ENCODE assay signal across 8 cellular contexts in the genomic region with DNA sequence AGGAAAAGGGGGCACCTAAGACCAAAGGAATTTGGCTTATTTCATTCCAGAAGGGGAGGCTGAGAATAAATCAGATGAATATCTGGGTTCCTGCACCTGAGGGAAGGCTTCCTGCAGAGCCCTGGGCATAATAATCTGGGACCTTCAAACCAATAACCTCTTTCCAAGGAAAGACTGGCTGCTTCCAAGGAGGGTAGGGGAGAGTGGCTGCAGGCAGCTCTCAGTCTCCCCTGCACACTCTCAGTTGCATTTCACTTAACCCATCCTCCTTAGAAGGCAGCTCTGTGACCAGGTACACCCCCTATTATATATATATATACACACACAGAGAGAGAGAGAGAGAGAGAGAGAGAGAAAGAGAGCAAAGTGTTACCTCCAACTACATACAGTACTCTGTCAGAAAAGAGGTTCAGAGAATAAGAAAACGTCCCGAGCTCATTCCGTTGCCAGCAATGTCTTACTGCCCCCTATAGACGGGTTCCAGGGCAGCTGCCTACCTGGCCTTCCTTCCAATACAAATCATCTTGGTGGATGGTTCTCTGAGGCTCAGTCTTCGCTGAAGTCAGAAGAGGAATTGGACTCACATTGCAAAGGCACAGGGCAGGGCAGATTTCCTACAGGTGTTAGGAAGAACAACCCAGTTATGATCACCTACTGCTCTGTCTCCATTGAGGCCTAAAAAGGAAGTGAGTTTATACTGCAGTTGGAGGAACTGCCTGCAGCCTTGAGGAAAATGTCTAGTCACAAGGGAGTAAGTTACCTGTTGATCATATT. TPM values are rescaled to one million over a fixed set of nuclear protein-coding genes. Genes with fewer than 3 reads are reported as not detected.
A peak's percentile ranks its signal among the peaks of the same experiment; 100 is the strongest.
DNase-seq lines count a peak whose midpoint lies in the region; ATAC-seq, FAIRE-seq and TF ChIP-seq lines count a peak whose summit lies in the region.

No MANE protein-coding gene starts in this region.

- no peak for FAIRE-seq in HTR-8/SVneo (lab: Jason Lieb, UNC)

- ATAC-seq in SK-N-SH treated with all-trans-retinoic acid at 6 μM for 48 hours, result peak; percentile 98
- no peak for ATAC-seq in GM18511 (IDR thresholded peaks at IDR 0.05; ENCODE audit: unreplicated experiment)
- no peak for ATAC-seq in GM19397 (IDR thresholded peaks at IDR 0.05; ENCODE audit: unreplicated experiment)

- peak; percentile 1 to 4 for DNase-seq in NCI-H446 (lab: John Stamatoyannopoulos, UW)
- DNase-seq in NCI-H446 treated with DMSO at 0.1 percent for 48 hours (lab: John Stamatoyannopoulos, UW), result no peak
- peak; percentile 60 for DNase-seq in HTR-8/SVneo (ENCODE audit: insufficient read length, low spot score)
- peak; percentile 26 for DNase-seq in fibroblast of the conjunctiva (ENCODE audit: low read depth)
- DNase-seq in pulmonary artery endothelial cell (ENCODE audit: low read depth, low spot score), result peak; percentile 22

TF ChIP-seq in SK-N-SH treated with all-trans-retinoic acid at 6 μM for 48 hours, 23 proteins besides CTCF, POLR2A, EP300 and RAD21:
- TF ChIP-seq, protein P1, sequence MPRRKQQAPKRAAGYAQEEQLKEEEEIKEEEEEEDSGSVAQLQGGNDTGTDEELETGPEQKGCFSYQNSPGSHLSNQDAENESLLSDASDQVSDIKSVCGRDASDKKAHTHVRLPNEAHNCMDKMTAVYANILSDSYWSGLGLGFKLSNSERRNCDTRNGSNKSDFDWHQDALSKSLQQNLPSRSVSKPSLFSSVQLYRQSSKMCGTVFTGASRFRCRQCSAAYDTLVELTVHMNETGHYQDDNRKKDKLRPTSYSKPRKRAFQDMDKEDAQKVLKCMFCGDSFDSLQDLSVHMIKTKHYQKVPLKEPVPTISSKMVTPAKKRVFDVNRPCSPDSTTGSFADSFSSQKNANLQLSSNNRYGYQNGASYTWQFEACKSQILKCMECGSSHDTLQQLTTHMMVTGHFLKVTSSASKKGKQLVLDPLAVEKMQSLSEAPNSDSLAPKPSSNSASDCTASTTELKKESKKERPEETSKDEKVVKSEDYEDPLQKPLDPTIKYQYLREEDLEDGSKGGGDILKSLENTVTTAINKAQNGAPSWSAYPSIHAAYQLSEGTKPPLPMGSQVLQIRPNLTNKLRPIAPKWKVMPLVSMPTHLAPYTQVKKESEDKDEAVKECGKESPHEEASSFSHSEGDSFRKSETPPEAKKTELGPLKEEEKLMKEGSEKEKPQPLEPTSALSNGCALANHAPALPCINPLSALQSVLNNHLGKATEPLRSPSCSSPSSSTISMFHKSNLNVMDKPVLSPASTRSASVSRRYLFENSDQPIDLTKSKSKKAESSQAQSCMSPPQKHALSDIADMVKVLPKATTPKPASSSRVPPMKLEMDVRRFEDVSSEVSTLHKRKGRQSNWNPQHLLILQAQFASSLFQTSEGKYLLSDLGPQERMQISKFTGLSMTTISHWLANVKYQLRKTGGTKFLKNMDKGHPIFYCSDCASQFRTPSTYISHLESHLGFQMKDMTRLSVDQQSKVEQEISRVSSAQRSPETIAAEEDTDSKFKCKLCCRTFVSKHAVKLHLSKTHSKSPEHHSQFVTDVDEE (CRISPR knock-in tag; IDR thresholded peaks at IDR 0.05), result no peak
- TF ChIP-seq ZNF8 (CRISPR knock-in tag; IDR thresholded peaks at IDR 0.05), result no peak

RNA-seq across cellular contexts. Expression of a gene that starts 26.1 kb away (rescaled TPM):
- total RNA-seq in pulmonary artery endothelial cell, result 0.21 and 0.26 TPM in 2 replicates
